24 cellular contexts compared by ENCODE assay signal in genomic region chr20:10754809-10755208, GRCh38.
DNase-seq lines count a peak whose midpoint lies in the region; ATAC-seq, FAIRE-seq and TF ChIP-seq lines count a peak whose summit lies in the region.
"Had no signal": no experiment of that assay in that cellular context is flagged by ENCODE, and none has a peak within 500 bp of the region (broad histone marks: within the 10 kb centered on the region; RNA-seq: fewer than 3 reads in every experiment).

No MANE protein-coding gene starts in this region.

- CTCF ChIA-PET in endothelial cell of umbilical vein (lab: Charles Lee), result interaction anchor here (1.4 kb wide), 1 partner anchor 58 kb away, joined by 3 read pairs; no protein-coding TSS in a partner anchor

- no peak for ATAC-seq in lower lobe of right lung
- no peak for ATAC-seq in GM18861 (IDR thresholded peaks at IDR 0.05; ENCODE audit: unreplicated experiment)
- no peak for ATAC-seq in HG03354 (IDR thresholded peaks at IDR 0.05; ENCODE audit: poor library complexity, severe bottlenecking, unreplicated experiment)
- ATAC-seq: CD8-positive, alpha-beta T cell had no signal

- no peak overlapping the region for H3K9ac ChIP-seq in endothelial cell of umbilical vein (replicated peaks; ENCODE audit: extremely low read depth, insufficient read depth, low read length)
- H3K9ac ChIP-seq: BLaER1 had no signal

- H3K4me1 ChIP-seq in endothelial cell of umbilical vein (ENCODE audit: control insufficient read depth, extremely low read depth, insufficient read depth, low read length), result peaks cover 18% of the 10 kb centered on the region
- H3K4me1 ChIP-seq in lower lobe of right lung, result no peaks in the 10 kb centered on the region
- peaks cover 10% of the 10 kb centered on the region for H3K4me1 ChIP-seq in prostate gland (replicated peaks)
- H3K4me1 ChIP-seq in uterus, result no peaks in the 10 kb centered on the region
- H3K4me1 ChIP-seq: BLaER1, Caco-2, HAP-1 had no signal

- H2AFZ ChIP-seq in endothelial cell of umbilical vein (ENCODE audit: low read depth, low read length), result no peak overlapping the region

- BruUV-seq in endothelial cell of umbilical vein (replicated peaks; lab: Mats Ljungman, UMichigan), result no TSS peak

- no peak for TF ChIP-seq CTCF in LNCaP clone FGC (IDR thresholded peaks at IDR 0.05; ENCODE audit: control insufficient read depth, extremely low read depth, insufficient read depth)
- no peak for TF ChIP-seq CTCF in endothelial cell of umbilical vein (IDR thresholded peaks at IDR 0.05; ENCODE audit: extremely low read depth in 1 of 2, insufficient read depth in 1 of 2, low read depth in 1 of 2, low read length in 2 of 2)
- TF ChIP-seq CTCF in lower lobe of right lung (IDR thresholded peaks at IDR 0.05), result no peak
- TF ChIP-seq CTCF in prostate gland (IDR thresholded peaks at IDR 0.05), result no peak
- no peak for TF ChIP-seq CTCF in uterus (IDR thresholded peaks at IDR 0.05)

- H3K4me2 ChIP-seq in endothelial cell of umbilical vein (ENCODE audit: insufficient read depth, low read length), result no peak overlapping the region
- H3K4me2 ChIP-seq: BLaER1 had no signal

- H3K9me3 ChIP-seq in endothelial cell of umbilical vein (replicated peaks; ENCODE audit: control insufficient read depth, insufficient read depth, low read length) (no peaks in the 10 kb centered on the region), lower lobe of right lung (no peaks in the 10 kb centered on the region), prostate gland (no peaks in the 10 kb centered on the region), uterus (no peaks in the 10 kb centered on the region)
- H3K9me3 ChIP-seq: BLaER1, Caco-2, HAP-1 had no signal

- TF ChIP-seq POLR2A in endothelial cell of umbilical vein (IDR thresholded peaks at IDR 0.05; ENCODE audit: low read depth, low read length), result no peak
- TF ChIP-seq POLR2A in prostate gland (IDR thresholded peaks at IDR 0.05), result no peak
- TF ChIP-seq POLR2A in uterus (IDR thresholded peaks at IDR 0.05), result no peak

- no peak for FAIRE-seq in endothelial cell of umbilical vein (lab: Jason Lieb, UNC)
- FAIRE-seq: A204.1, G401.6, GM12892, GM19239, H54 had no signal

- no peaks in the 10 kb centered on the region for H3K9me1 ChIP-seq in endothelial cell of umbilical vein (replicated peaks; ENCODE audit: control insufficient read depth, extremely low read depth, insufficient read depth, low read length)

- H3K27ac ChIP-seq in endothelial cell of umbilical vein (ENCODE audit: insufficient read depth, low read depth, low read length) (no peak overlapping the region), lower lobe of right lung (peak overlapping the region; percentile 38), prostate gland (peak overlapping the region in 1 of 2 donors; percentile 17), uterus (no peak overlapping the region)
- H3K27ac ChIP-seq: 22Rv1, BLaER1, C4-2B had no signal

- POLR2A ChIA-PET in endothelial cell of umbilical vein (lab: Charles Lee), result no interaction called here

- H3K36me3 ChIP-seq in endothelial cell of umbilical vein (ENCODE audit: control insufficient read depth in 2 of 2, extremely low read depth in 1 of 2, insufficient read depth in 2 of 2, low read length in 2 of 2) (no peaks in the 10 kb centered on the region), lower lobe of right lung (no peaks in the 10 kb centered on the region), prostate gland (no peaks in the 10 kb centered on the region), uterus (no peaks in the 10 kb centered on the region)
- H3K36me3 ChIP-seq: BLaER1, HAP-1 had no signal

- intact Hi-C loops in endothelial cell of umbilical vein (cut with micrococcal nuclease) (no loop called here), lower lobe of right lung (cut with DNase I) (no loop called here), prostate gland (cut with DNase I) (no loop called here), uterus (cut with DNase I; ENCODE audit: low total_unique reads) (no loop called here)

- DNase-seq in LNCaP clone FGC (ENCODE audit: low read depth) (peak; percentile 34), endothelial cell of umbilical vein (ENCODE audit: low read depth, low spot score) (peak; percentile 71), lower lobe of right lung (no peak), prostate gland (ENCODE audit: low spot score) (peak; percentile 70), RPMI8226 (no peak), uterus (no peak)
- DNase-seq: Caco-2; CD4-positive, CD25-positive, alpha-beta regulatory T cell; CD8-positive, alpha-beta T cell; DMS153; DND-41; GOT3; HFFc6 had no signal

- WGBS in prostate gland, result 1% methylated on average over 2 of the region's 2 CpGs

- H3K4me3 ChIP-seq in LNCaP clone FGC (ENCODE audit: low read depth, low read length), result no peak overlapping the region
- no peak overlapping the region for H3K4me3 ChIP-seq in endothelial cell of umbilical vein (replicated peaks in 1 of 3; ENCODE audit: insufficient read depth in 1 of 3, low read depth in 1 of 3, low read length in 3 of 3)
- no peak overlapping the region for H3K4me3 ChIP-seq in lower lobe of right lung
- no peak overlapping the region for H3K4me3 ChIP-seq in prostate gland
- no peak overlapping the region for H3K4me3 ChIP-seq in uterus
- H3K4me3 ChIP-seq: BLaER1, HAP-1 had no signal

- dilution Hi-C loops in endothelial cell of umbilical vein (cut with MboI; ENCODE audit: extremely low pct_ligation_motif_present, low sequenced_read_pairs), result no loop called here

- H3K79me2 ChIP-seq in endothelial cell of umbilical vein (ENCODE audit: control insufficient read depth, insufficient read depth, low read length), result no peaks in the 10 kb centered on the region

- H3K27me3 ChIP-seq in endothelial cell of umbilical vein (ENCODE audit: control insufficient read depth in 2 of 2, insufficient read depth in 2 of 2, low read length in 2 of 2) (no peaks in the 10 kb centered on the region), lower lobe of right lung (ENCODE audit: low read depth) (no peaks in the 10 kb centered on the region), prostate gland (replicated peaks; ENCODE audit: insufficient read depth) (no peaks in the 10 kb centered on the region), uterus (no peaks in the 10 kb centered on the region)
- H3K27me3 ChIP-seq: BLaER1 had no signal

- no peaks in the 10 kb centered on the region for H4K20me1 ChIP-seq in endothelial cell of umbilical vein (replicated peaks; ENCODE audit: control insufficient read depth, extremely low read depth, insufficient read depth, low read length)
- H4K20me1 ChIP-seq: BLaER1 had no signal

TF ChIP-seq in endothelial cell of umbilical vein, 7 proteins besides CTCF, POLR2A, EP300 and RAD21:
- TF ChIP-seq GATA2 (IDR thresholded peaks at IDR 0.05; ENCODE audit: insufficient read depth, insufficient read length, low read depth, low read length) (no peak), MAX (IDR thresholded peaks at IDR 0.05; ENCODE audit: insufficient read depth, insufficient read length) (no peak), POLR2AphosphoS5 (IDR thresholded peaks at IDR 0.05; ENCODE audit: insufficient read depth, low read depth, low read length) (no peak), FOS (IDR thresholded peaks at IDR 0.05; ENCODE audit: borderline replicate concordance, insufficient read depth, low read length) (no peak), MYC (IDR thresholded peaks at IDR 0.05; ENCODE audit: low read depth, low read length) (no peak), JUN (IDR thresholded peaks at IDR 0.05; ENCODE audit: borderline replicate concordance, insufficient read depth, insufficient read length, low read depth) (no peak), EZH2 (IDR thresholded peaks at IDR 0.05; ENCODE audit: borderline replicate concordance, low read depth, low read length, severe bottlenecking) (no peak)
TF ChIP-seq in endothelial cell of umbilical vein: peak in this region for 0.

Comparison
In these comparisons a context has a peak if more than half of its experiments do, and no peak if none do; other contexts are left out.
1. DNase-seq: peak in LNCaP clone FGC (single experiment), endothelial cell of umbilical vein (single experiment) and prostate gland (single experiment); none in lower lobe of right lung (single experiment), RPMI8226 (single experiment) and uterus (0 of 2).